ENCODE assay signal across 8 cellular contexts in genomic region chr1:28553229-28553930, GRCh38. TPM values are rescaled to one million over a fixed set of nuclear protein-coding genes. Genes with fewer than 3 reads are reported as not detected.
DNase-seq lines count a peak whose midpoint lies in the region; ATAC-seq and TF ChIP-seq lines count a peak whose summit lies in the region.

No MANE protein-coding gene starts in this region.

- peak; percentile 79 for DNase-seq in activated effector memory CD4-positive, alpha-beta T cell treated with anti-CD3 and anti-CD28 coated beads, Interleukin-2, amount 50 U/mL, for 16 hours
- no peak for DNase-seq in activated effector memory CD4-positive, alpha-beta T cell treated with Interleukin-2 at 50 U/mL for 16 hours
- DNase-seq in NB4 (ENCODE audit: low read depth) (peak; percentile 62), foreskin fibroblast (peak; percentile 30 to 70), natural killer cell (peak; percentile 41), SW 1271 (lab: John Stamatoyannopoulos, UW) (no peak)
- DNase-seq in activated naive CD4-positive, alpha-beta T cell treated with anti-CD3 and anti-CD28 coated beads for 36 hours = peak; percentile 34

- no peaks in the 10 kb centered on the region for H3K9me3 ChIP-seq in HEK293 (ENCODE audit: control insufficient read depth, insufficient read depth, low read depth, low read length)

- peaks cover 19% of the 10 kb centered on the region for H3K4me1 Mint-ChIP-seq in activated naive CD4-positive, alpha-beta T cell treated with anti-CD3 and anti-CD28 coated beads for 36 hours (ENCODE audit: low read depth)
- H3K4me1 Mint-ChIP-seq in natural killer cell = peaks cover 17 to 19% of the 10 kb centered on the region in 2 donors

- H3K4me1 ChIP-seq in HEK293 (ENCODE audit: control insufficient read depth, insufficient read depth, low read length) = no peaks in the 10 kb centered on the region

- no peaks in the 10 kb centered on the region for H3K9me3 Mint-ChIP-seq in activated naive CD4-positive, alpha-beta T cell treated with anti-CD3 and anti-CD28 coated beads for 36 hours
- H3K9me3 Mint-ChIP-seq in natural killer cell = no peaks in the 10 kb centered on the region

- CTCF ChIA-PET in HEK293 (lab: Yijun Ruan, JAX) = interaction anchor here (0.5 to 1.5 kb wide), 4 partner anchors 16 to 997 kb away, joined by 3 to 7 read pairs (median 5); no protein-coding TSS in a partner anchor
- CTCF ChIA-PET in activated naive CD4-positive, alpha-beta T cell treated with anti-CD3 and anti-CD28 coated beads for 36 hours (lab: Charles Lee) = interaction anchor here (0.5 to 1.7 kb wide), 5 partner anchors 28 to 295 kb away, joined by 3 to 8 read pairs (median 3); no protein-coding TSS in a partner anchor

- intact Hi-C loops in activated naive CD4-positive, alpha-beta T cell treated with anti-CD3 and anti-CD28 coated beads for 36 hours (cut with micrococcal nuclease) = loop anchor here (1.0 kb wide), 4 partner anchors 28 to 465 kb away; partner anchors contain the start of genes EYA3 and TAF12
- intact Hi-C loops in natural killer cell (cut with micrococcal nuclease) = loop anchor here (1.0 kb wide), 2 partner anchors 35 to 224 kb away; partner anchors contain the start of gene MED18

- no peak for TF ChIP-seq CTCF in HEK293 (tag by site-specific recombination; IDR thresholded peaks at IDR 0.05)
- TF ChIP-seq CTCF in NB4 (IDR thresholded peaks at IDR 0.05; ENCODE audit: low read depth, low read length) = no peak
- TF ChIP-seq CTCF in foreskin fibroblast (IDR thresholded peaks at IDR 0.05; ENCODE audit: low read depth, low read length) = no peak
- TF ChIP-seq CTCF in natural killer cell (IDR thresholded peaks at IDR 0.05) = no peak

- H3K36me3 Mint-ChIP-seq in activated naive CD4-positive, alpha-beta T cell treated with anti-CD3 and anti-CD28 coated beads for 36 hours (ENCODE audit: low read depth) = peaks cover 20% of the 10 kb centered on the region
- no peaks in the 10 kb centered on the region for H3K36me3 Mint-ChIP-seq in natural killer cell

- no peak for TF ChIP-seq POLR2A in NB4 (IDR thresholded peaks at IDR 0.05; ENCODE audit: extremely low read depth, insufficient read length)

- H3K27ac ChIP-seq in HEK293 (ENCODE audit: extremely low read depth, low read depth, low read length) = peak overlapping the region; percentile 69

- peak; percentile 2 to 23 (median 8) for ATAC-seq in natural killer cell

- no peaks in the 10 kb centered on the region for H3K27me3 Mint-ChIP-seq in activated naive CD4-positive, alpha-beta T cell treated with anti-CD3 and anti-CD28 coated beads for 36 hours (ENCODE audit: low read depth)
- no peaks in the 10 kb centered on the region for H3K27me3 Mint-ChIP-seq in natural killer cell (ENCODE audit: low read depth in 2 of 2)

- POLR2A ChIA-PET in HEK293 (lab: Yijun Ruan, JAX) = interaction anchor here (0.5 to 4.2 kb wide), 10 partner anchors 12 to 90 kb away, joined by 3 to 49 read pairs (median 4); partner anchors contain the start of genes RCC1 and TAF12

- peak overlapping the region; percentile 94 for H3K4me3 Mint-ChIP-seq in activated naive CD4-positive, alpha-beta T cell treated with anti-CD3 and anti-CD28 coated beads for 36 hours
- H3K4me3 Mint-ChIP-seq in natural killer cell = peak overlapping the region; percentile 98

- H3K4me3 ChIP-seq in HEK293 (ENCODE audit: low read depth, low read length) (peak overlapping the region; percentile 58), NB4 (ENCODE audit: low read depth, low read length) (peak overlapping the region; percentile 95), foreskin fibroblast (ENCODE audit: low read depth in 1 of 2, low read length in 2 of 2) (peak overlapping the region; percentile 62 to 99)

- H3K27ac Mint-ChIP-seq in activated naive CD4-positive, alpha-beta T cell treated with anti-CD3 and anti-CD28 coated beads for 36 hours = peak overlapping the region; percentile 97
- H3K27ac Mint-ChIP-seq in natural killer cell = peak overlapping the region; percentile 98 to 99

- peaks cover 29 to 33% of the 10 kb centered on the region in 2 experiments for H3K36me3 ChIP-seq in HEK293 (ENCODE audit: control insufficient read depth in 2 of 2, insufficient read depth in 1 of 2, low read length in 2 of 2)

TF ChIP-seq in HEK293, 187 proteins besides CTCF, POLR2A, EP300 and RAD21 (continues in another document):
- TF ChIP-seq ZBTB49 (tag by site-specific recombination; IDR thresholded peaks at IDR 0.05; ENCODE audit: low read depth) (no peak), ZNF221 (tag by site-specific recombination; IDR thresholded peaks at IDR 0.05; ENCODE audit: borderline replicate concordance) (no peak), PRDM10 (tag by site-specific recombination; IDR thresholded peaks at IDR 0.05) (no peak), BCL11B (tag by site-specific recombination; IDR thresholded peaks at IDR 0.05; ENCODE audit: low read depth) (no peak), ZNF521 (tag by site-specific recombination; IDR thresholded peaks at IDR 0.05) (no peak), FEZF1 (tag by site-specific recombination; IDR thresholded peaks at IDR 0.05) (no peak), ZNF776 (tag by site-specific recombination; IDR thresholded peaks at IDR 0.05; ENCODE audit: borderline replicate concordance) (no peak), YY2 (tag by site-specific recombination; IDR thresholded peaks at IDR 0.05) (no peak), ZNF335 (tag by site-specific recombination; conservative IDR thresholded peaks at IDR 0.05) (peak; percentile 81), ZNF24 (tag by site-specific recombination; IDR thresholded peaks at IDR 0.05) (peak; percentile 2; the same call in 1 of the 2 replicates), ZNF341 (tag by site-specific recombination; IDR thresholded peaks at IDR 0.05; ENCODE audit: low read depth) (no peak), PATZ1 (tag by site-specific recombination; IDR thresholded peaks at IDR 0.05) (peak; percentile 75; the same call in 1 of the 2 replicates)

RNA-seq across cellular contexts. Expression of gene TRNAU1AP, which starts 0.5 kb away (rescaled TPM):
- total RNA-seq in activated naive CD4-positive, alpha-beta T cell treated with anti-CD3 and anti-CD28 coated beads for 36 hours = 10 to 100 TPM; 36.7 to 39.4 TPM
- 10 to 100 TPM; 28.3 to 38.7 (median 32.1) TPM for total RNA-seq in natural killer cell

RNA-seq across cellular contexts. Expression of gene RAB42, which starts 38.7 kb away (rescaled TPM):
- total RNA-seq in activated naive CD4-positive, alpha-beta T cell treated with anti-CD3 and anti-CD28 coated beads for 36 hours = not detected
- under 1 TPM in 1 of 3 donors, not detected in 2; 0.38 TPM for total RNA-seq in natural killer cell

RNA-seq across cellular contexts. Expression of gene RCC1, which starts 47.5 kb away (rescaled TPM):
- total RNA-seq in activated naive CD4-positive, alpha-beta T cell treated with anti-CD3 and anti-CD28 coated beads for 36 hours = 100 to 1,000 TPM; 106 to 110 TPM
- 10 to 100 TPM; 15.9 to 23.7 (median 19.2) TPM for total RNA-seq in natural killer cell

Comparison
In these comparisons a context has a peak if more than half of its experiments do, and no peak if none do; other contexts are left out.
1. DNase-seq: peak in activated effector memory CD4-positive, alpha-beta T cell treated with anti-CD3 and anti-CD28 coated beads, Interleukin-2, amount 50 U/mL, for 16 hours (single experiment), NB4 (single experiment), activated naive CD4-positive, alpha-beta T cell treated with anti-CD3 and anti-CD28 coated beads for 36 hours (single experiment), foreskin fibroblast (2 of 2) and natural killer cell (single experiment); none in activated effector memory CD4-positive, alpha-beta T cell treated with Interleukin-2 at 50 U/mL for 16 hours (single experiment) and SW 1271 (0 of 2).
2. RNA of gene RCC1, which starts 47.5 kb away (total RNA-seq): 106 to 110 TPM in activated naive CD4-positive, alpha-beta T cell treated with anti-CD3 and anti-CD28 coated beads for 36 hours; 15.9 to 23.7 TPM in natural killer cell; every median in the first group is over 4 times any median in the second.
3. Peak in every context shown above with its lines, with median percentiles within 50 percentile points of each other: H3K4me3 ChIP-seq.